In the genomic region with DNA sequence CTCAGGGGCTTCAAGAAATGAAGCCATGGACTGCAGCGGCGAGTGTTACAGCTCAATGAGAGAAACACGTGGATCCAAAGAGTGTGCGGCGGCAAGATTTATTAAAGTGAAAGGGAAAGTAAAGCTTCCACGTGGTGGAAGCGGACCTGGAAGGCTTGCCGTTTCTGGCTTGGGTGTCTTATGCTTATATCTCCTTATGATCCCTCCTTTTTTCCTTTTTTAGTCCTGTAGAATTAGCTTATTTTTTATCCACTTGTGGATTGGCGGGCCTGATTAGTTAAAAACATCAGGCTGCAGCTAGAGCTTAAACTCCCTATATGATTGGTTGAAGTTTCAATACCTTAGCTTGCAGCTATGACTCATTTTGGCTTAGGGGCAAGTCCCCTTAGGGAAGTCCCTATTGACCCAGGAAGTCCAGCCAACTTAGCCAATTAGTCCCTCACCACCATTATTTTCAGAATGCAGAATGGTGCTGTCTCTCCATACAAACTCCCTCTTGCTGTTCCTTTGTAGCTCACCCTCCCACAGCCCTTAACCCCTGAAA, we compare ENCODE assay signal across 11 cellular contexts. TPM values are rescaled to one million over a fixed set of nuclear protein-coding genes. Genes with fewer than 3 reads are reported as not detected.
DNase-seq lines count a peak whose midpoint lies in the region; ATAC-seq lines count a peak whose summit lies in the region.
"Had no signal": no experiment of that assay in that cellular context is flagged by ENCODE, and none has a peak within 500 bp of the region (broad histone marks: within the 10 kb centered on the region; RNA-seq: fewer than 3 reads in every experiment).

No MANE protein-coding gene starts in this region.

- H3K4me1 ChIP-seq in adipocyte (ENCODE audit: control insufficient read depth, insufficient read depth, low read length): peaks cover 27% of the 10 kb centered on the region
- peaks cover 2 to 6% of the 10 kb centered on the region in 2 experiments for H3K4me1 ChIP-seq in trophoblast cell (ENCODE audit: control insufficient read depth in 1 of 2, insufficient read depth in 2 of 2, low read length in 2 of 2)

- H3K27me3 ChIP-seq in adipocyte (replicated peaks; ENCODE audit: control insufficient read depth, insufficient read depth, low read length): no peaks in the 10 kb centered on the region
- H3K27me3 ChIP-seq in trophoblast cell (ENCODE audit: insufficient read depth, low read length): no peaks in the 10 kb centered on the region

- peaks cover 3% of the 10 kb centered on the region for H3K79me2 ChIP-seq in trophoblast cell (ENCODE audit: control insufficient read depth, insufficient read depth, low read length, poor library complexity)

- peak overlapping the region; percentile 50 for H2BK5ac ChIP-seq in trophoblast cell (ENCODE audit: low read depth, low read length, poor library complexity)

- H3K9ac ChIP-seq in adipocyte (ENCODE audit: low read length) (peak overlapping the region; percentile 66), trophoblast cell (ENCODE audit: low read length) (no peak overlapping the region)

- no peak overlapping the region for H2AK5ac ChIP-seq in trophoblast cell (ENCODE audit: low read length)

- no peak overlapping the region for H2AFZ ChIP-seq in trophoblast cell (ENCODE audit: insufficient read depth, low read length, poor library complexity)

- H3K4ac ChIP-seq in trophoblast cell (ENCODE audit: low read depth, low read length): no peak overlapping the region

- H3K36me3 ChIP-seq in adipocyte (ENCODE audit: control insufficient read depth, insufficient read depth, low read length, severe bottlenecking): no peaks in the 10 kb centered on the region
- no peaks in the 10 kb centered on the region for H3K36me3 ChIP-seq in trophoblast cell (ENCODE audit: control insufficient read depth in 1 of 2, insufficient read depth in 2 of 2, low read length in 2 of 2)

- H3K79me1 ChIP-seq in trophoblast cell (ENCODE audit: low read length): peaks cover 18% of the 10 kb centered on the region

- H3K23ac ChIP-seq in trophoblast cell (ENCODE audit: low read length): no peak overlapping the region

- H4K91ac ChIP-seq in trophoblast cell (ENCODE audit: low read depth, low read length): peak overlapping the region; percentile 77

- H3K4me3 ChIP-seq in adipocyte (ENCODE audit: low read length): peak overlapping the region; percentile 70
- no peak overlapping the region for H3K4me3 ChIP-seq in trophoblast cell (ENCODE audit: low read depth, low read length)
- H3K4me3 ChIP-seq: SK-N-MC had no signal

- H3K9me3 ChIP-seq in adipocyte (ENCODE audit: control insufficient read depth, low read length) (no peaks in the 10 kb centered on the region), trophoblast cell (ENCODE audit: insufficient read depth, low read depth, low read length) (no peaks in the 10 kb centered on the region)

- peak overlapping the region; percentile 25 for H4K8ac ChIP-seq in trophoblast cell (ENCODE audit: low read depth, low read length)

- H4K12ac ChIP-seq in trophoblast cell (ENCODE audit: low read depth, low read length): no peak overlapping the region

- no peak overlapping the region for H3K18ac ChIP-seq in trophoblast cell (ENCODE audit: low read length)

- ATAC-seq in GM18858 (IDR thresholded peaks at IDR 0.05; ENCODE audit: unreplicated experiment): peak; percentile 36
- ATAC-seq in HG03354 (IDR thresholded peaks at IDR 0.05; ENCODE audit: poor library complexity, severe bottlenecking, unreplicated experiment): peak; percentile 51

- no peak overlapping the region for H3K4me2 ChIP-seq in trophoblast cell (ENCODE audit: low read length)

- H3K14ac ChIP-seq in trophoblast cell (ENCODE audit: low read length): peak overlapping the region; percentile 39

- H2BK12ac ChIP-seq in trophoblast cell (ENCODE audit: low read length): peak overlapping the region; percentile 51

- DNase-seq in adipocyte (ENCODE audit: low read depth): no peak
- DNase-seq in trophoblast cell: peak; percentile 64 to 85
- no peak for DNase-seq in NCI-H2196 (lab: John Stamatoyannopoulos, UW; ENCODE audit: unreplicated experiment)
- DNase-seq in nucleus accumbens (lab: John Stamatoyannopoulos, UW): no peak
- no peak for DNase-seq in AG20443 (ENCODE audit: low spot score)
- DNase-seq: endodermal cell, HFFc6, NCI-H1048 had no signal

- WGBS in trophoblast cell (ENCODE audit: extremely low coverage, insufficient coverage, insufficient read length): no CpG with 5 or more reads among the region's 9 CpGs

- H2BK120ac ChIP-seq in trophoblast cell (ENCODE audit: insufficient read depth, low read length, poor library complexity): peak overlapping the region; percentile 25

- peak overlapping the region; percentile 90 for H3K27ac ChIP-seq in trophoblast cell (ENCODE audit: low read depth, low read length)
- H3K27ac ChIP-seq: SK-N-MC had no signal

RNA-seq across cellular contexts. Expression of a gene that starts 11.6 kb away (rescaled TPM):
- 43.2 and 52.0 TPM in 2 replicates for polyA plus RNA-seq in trophoblast cell (2013)

Comparison
In these comparisons a context has a peak if more than half of its experiments do, and no peak if none do; other contexts are left out.
1. DNase-seq: peak in trophoblast cell (2 of 2); none in adipocyte (single experiment), NCI-H2196 (single experiment), nucleus accumbens (0 of 56) and AG20443 (single experiment).